19 cellular contexts compared by ENCODE assay signal in genomic region chr17:55443904-55444303, GRCh38. TPM values are rescaled to one million over a fixed set of nuclear protein-coding genes. Genes with fewer than 3 reads are reported as not detected.
DNase-seq lines count a peak whose midpoint lies in the region; ATAC-seq, FAIRE-seq and TF ChIP-seq lines count a peak whose summit lies in the region.
"Had no signal": no experiment of that assay in that cellular context is flagged by ENCODE, and none has a peak within 500 bp of the region (broad histone marks: within the 10 kb centered on the region; RNA-seq: fewer than 3 reads in every experiment).

No MANE protein-coding gene starts in this region.

- CTCF ChIA-PET in HepG2 (lab: Yijun Ruan, JAX; ENCODE audit: low intra/inter-chr PET ratio, low total read pairs), result no interaction called here

- H3K36me3 ChIP-seq in HepG2 (replicated peaks in 1 of 2; ENCODE audit: control insufficient read depth in 1 of 2, insufficient read depth in 2 of 2, low read length in 2 of 2), result no peaks in the 10 kb centered on the region
- H3K36me3 ChIP-seq in right lobe of liver, result no peaks in the 10 kb centered on the region
- H3K36me3 ChIP-seq in sigmoid colon, result no peaks in the 10 kb centered on the region
- no peaks in the 10 kb centered on the region for H3K36me3 ChIP-seq in endodermal cell (ENCODE audit: control insufficient read depth, insufficient read depth, low read length)
- no peaks in the 10 kb centered on the region for H3K36me3 ChIP-seq in body of pancreas (replicated peaks in 1 of 2; ENCODE audit: insufficient read depth in 1 of 2, low read depth in 2 of 2)
- H3K36me3 ChIP-seq: BLaER1 treated with 17β-estradiol and CSF1 and Interleukin-3, amounts not matched to agents 10 nM and 100 nM; MG63 had no signal

- H3K27ac ChIP-seq in HepG2 (ENCODE audit: extremely low read length, insufficient read depth, low read length) (peak overlapping the region; percentile 88), right lobe of liver (no peak overlapping the region), sigmoid colon (peak overlapping the region; percentile 78 to 92 (median 86)), endodermal cell (ENCODE audit: low read depth, low read length) (no peak overlapping the region), body of pancreas (no peak overlapping the region)
- H3K27ac ChIP-seq: 22Rv1, SK-N-MC had no signal

- H4K20me1 ChIP-seq in HepG2 (ENCODE audit: insufficient read depth, low read length), result no peaks in the 10 kb centered on the region
- H4K20me1 ChIP-seq: BLaER1 treated with 17β-estradiol and CSF1 and Interleukin-3, amounts not matched to agents 10 nM and 100 nM had no signal

- TF ChIP-seq EP300 in HepG2 (IDR thresholded peaks at IDR 0.05; ENCODE audit: low read depth in 2 of 2, low read length in 2 of 2), result no peak
- no peak for TF ChIP-seq EP300 in HepG2 (CRISPR knock-in tag; IDR thresholded peaks at IDR 0.05; ENCODE audit: borderline replicate concordance)
- no peak for TF ChIP-seq EP300 in sigmoid colon (IDR thresholded peaks at IDR 0.05)

- no TSS peak for BruUV-seq in HepG2 (replicated peaks; lab: Mats Ljungman, UMichigan)

- H3K27me3 Mint-ChIP-seq in endodermal cell (ENCODE audit: insufficient read depth), result peaks cover 1% of the 10 kb centered on the region

- peaks cover 58% of the 10 kb centered on the region for H3K4me1 Mint-ChIP-seq in endodermal cell

- peaks cover 3% of the 10 kb centered on the region for H3K9me3 Mint-ChIP-seq in endodermal cell

- H3K4me2 ChIP-seq in HepG2 (ENCODE audit: low read depth, low read length), result no peak overlapping the region

- H3K9ac ChIP-seq in HepG2 (ENCODE audit: insufficient read depth, low read depth, low read length) (peak overlapping the region; percentile 63), endodermal cell (ENCODE audit: extremely low read depth, low read length, poor library complexity, severe bottlenecking) (no peak overlapping the region)

- POLR2A ChIA-PET in HepG2 (lab: Yijun Ruan, JAX), result interaction anchor here (6.8 kb wide), 1 partner anchor 11 kb away, joined by 136 read pairs; no protein-coding TSS in a partner anchor

- no peak overlapping the region for H2AFZ ChIP-seq in HepG2 (ENCODE audit: low read length)

- in situ Hi-C loops in HepG2 (cut with HindIII; ENCODE audit: extremely low pct_ligation_motif_present, low pct_unique_long_range_greater_than_20kb), result no loop called here

- no peak for TF ChIP-seq RAD21 in HepG2 (CRISPR knock-in tag; IDR thresholded peaks at IDR 0.05)

- H3K27ac Mint-ChIP-seq in endodermal cell, result no peak overlapping the region

- H3K4me3 ChIP-seq in HepG2 (replicated peaks in 1 of 3; ENCODE audit: insufficient read depth in 1 of 3, low read depth in 2 of 3, low read length in 3 of 3), result no peak overlapping the region
- H3K4me3 ChIP-seq in right lobe of liver, result no peak overlapping the region
- H3K4me3 ChIP-seq in sigmoid colon, result no peak overlapping the region
- no peak overlapping the region for H3K4me3 ChIP-seq in endodermal cell (ENCODE audit: low read length)
- no peak overlapping the region for H3K4me3 ChIP-seq in body of pancreas
- H3K4me3 ChIP-seq: BLaER1 treated with 17β-estradiol and CSF1 and Interleukin-3, amounts not matched to agents 10 nM and 100 nM; MG63; SK-N-MC had no signal

- H3K36me3 Mint-ChIP-seq in endodermal cell (ENCODE audit: low read depth), result no peaks in the 10 kb centered on the region

- H3K79me2 ChIP-seq in HepG2 (ENCODE audit: insufficient read depth, low read length), result no peaks in the 10 kb centered on the region

- H3K9me3 ChIP-seq in HepG2 (ENCODE audit: low read length), result no peaks in the 10 kb centered on the region
- no peaks in the 10 kb centered on the region for H3K9me3 ChIP-seq in right lobe of liver
- no peaks in the 10 kb centered on the region for H3K9me3 ChIP-seq in sigmoid colon
- peaks cover 3% of the 10 kb centered on the region for H3K9me3 ChIP-seq in endodermal cell (ENCODE audit: control insufficient read depth, low read length)
- no peaks in the 10 kb centered on the region for H3K9me3 ChIP-seq in body of pancreas
- H3K9me3 ChIP-seq: BLaER1 treated with 17β-estradiol and CSF1 and Interleukin-3, amounts not matched to agents 10 nM and 100 nM; MG63 had no signal

- no peak overlapping the region for H3K4me3 Mint-ChIP-seq in endodermal cell
- H3K4me3 Mint-ChIP-seq: H9 had no signal

- TF ChIP-seq POLR2A in HepG2 (IDR thresholded peaks at IDR 0.05; ENCODE audit: insufficient read depth in 1 of 2, low read depth in 2 of 2, low read length in 2 of 2), result no peak
- no peak for TF ChIP-seq POLR2A in right lobe of liver (IDR thresholded peaks at IDR 0.05)
- no peak for TF ChIP-seq POLR2A in sigmoid colon (IDR thresholded peaks at IDR 0.05)
- no peak for TF ChIP-seq POLR2A in body of pancreas (IDR thresholded peaks at IDR 0.05)

- ATAC-seq in HepG2 (no peak), right lobe of liver (no peak), GM19397 (IDR thresholded peaks at IDR 0.05; ENCODE audit: unreplicated experiment) (no peak), body of pancreas (no peak), GM21526 (IDR thresholded peaks at IDR 0.05; ENCODE audit: low FRiP score, unreplicated experiment) (no peak)

- intact Hi-C loops in HepG2 (cut with micrococcal nuclease; ENCODE audit: unreplicated experiment) (no loop called here), right lobe of liver (cut with DNase I) (no loop called here), sigmoid colon (cut with DNase I) (no loop called here), body of pancreas (cut with DNase I) (no loop called here)

- TF ChIP-seq CTCF in HepG2 (CRISPR knock-in tag; IDR thresholded peaks at IDR 0.05) (no peak), right lobe of liver (IDR thresholded peaks at IDR 0.05) (no peak), sigmoid colon (IDR thresholded peaks at IDR 0.05) (no peak), endodermal cell (conservative IDR thresholded peaks at IDR 0.05) (no peak), body of pancreas (IDR thresholded peaks at IDR 0.05) (no peak)

- DNase-seq in HepG2 (ENCODE audit: low spot score), result no peak
- no peak for DNase-seq in right lobe of liver
- DNase-seq in islet precursor cell, result peak; percentile 82
- no peak for DNase-seq in sigmoid colon
- no peak for DNase-seq in endodermal cell
- no peak for DNase-seq in body of pancreas
- DNase-seq: GF-D8, H9, Karpas-422, MG63, NCI-H1092, NCI-H146, NCI-H510A treated with DMSO at 0.1 percent for 48 hours had no signal

- H3K27me3 ChIP-seq in HepG2 (ENCODE audit: control insufficient read depth in 1 of 2, insufficient read depth in 2 of 2, low read length in 2 of 2) (no peaks in the 10 kb centered on the region), right lobe of liver (no peaks in the 10 kb centered on the region), sigmoid colon (no peaks in the 10 kb centered on the region), endodermal cell (ENCODE audit: control insufficient read depth, insufficient read depth, low read length, poor library complexity, severe bottlenecking) (no peaks in the 10 kb centered on the region), body of pancreas (no peaks in the 10 kb centered on the region)
- H3K27me3 ChIP-seq: BLaER1 treated with 17β-estradiol and CSF1 and Interleukin-3, amounts not matched to agents 10 nM and 100 nM; MG63 had no signal

- FAIRE-seq in HepG2 (lab: Jason Lieb, UNC), result no peak
- FAIRE-seq: GM12891 had no signal

- 94% methylated on average over 10 of the region's 10 CpGs for WGBS in HepG2 (ENCODE audit: low lambda C conversion rate)
- WGBS in right lobe of liver (ENCODE audit: insufficient coverage, low coverage, low lambda C conversion rate, missing lambda C conversion rate), result 93% methylated on average over 10 of the region's 10 CpGs
- 94 to 97% methylated on average over 10 of the region's 10 CpGs for WGBS in sigmoid colon, 2 donors
- 89 to 95% methylated on average over 9 to 10 of the region's 10 CpGs for WGBS in endodermal cell (ENCODE audit: insufficient coverage in 1 of 2, insufficient read length in 1 of 2), 2 experiments
- 79 to 89% methylated on average over 10 of the region's 10 CpGs for WGBS in body of pancreas, 2 donors

- H3K4me1 ChIP-seq in HepG2 (ENCODE audit: insufficient read depth, low read length) (peaks cover 94% of the 10 kb centered on the region), right lobe of liver (peaks cover 0 to 23% (median 9%) of the 10 kb centered on the region in 4 donors), sigmoid colon (peaks cover 0 to 75% (median 67%) of the 10 kb centered on the region in 4 donors), endodermal cell (ENCODE audit: control insufficient read depth, insufficient read depth, low read length) (peaks cover 13% of the 10 kb centered on the region), body of pancreas (peaks cover 3% of the 10 kb centered on the region)

RNA-seq across cellular contexts. Expression of gene MMD, which starts 22.3 kb away (rescaled TPM):
- total RNA-seq in HepG2 (2016; rRNA removed; fragmentation: Illumina TruSeq; extraction: Trizol) (121 and 137 TPM in 2 replicates), right lobe of liver (10 to 100 TPM in 4 of 6 experiments, 1 to 10 TPM in 2; 2.8 to 17.2 (median 12.4) TPM), sigmoid colon (10 to 100 TPM; 26.9 to 51.3 (median 34.6) TPM), endodermal cell (10 to 100 TPM; 40.1 to 40.2 TPM), body of pancreas (10 to 100 TPM in 1 of 2 donors, 1 to 10 TPM in 1; 4.4 to 12.5 TPM)
- 99.7 and 114 TPM in 2 replicates for total RNA-seq in HepG2 (2016; cell fraction: cytosol; rRNA removed; fragmentation: Illumina TruSeq; extraction: Trizol; ENCODE audit: low read depth)
- 116 and 133 TPM in 2 replicates for total RNA-seq in HepG2 (2016; cell fraction: insoluble cytoplasmic fraction; rRNA removed; fragmentation: Illumina TruSeq; extraction: Trizol)
- total RNA-seq in HepG2 (2016; cell fraction: membrane; rRNA removed; fragmentation: Illumina TruSeq; extraction: Trizol), result 235 and 252 TPM in 2 replicates
- 88.1 and 105 TPM in 2 replicates for total RNA-seq in HepG2 (2016; cell fraction: nucleus; rRNA removed; fragmentation: Illumina TruSeq; extraction: Trizol)
- polyA plus RNA-seq in HepG2 (2011; rRNA removed) (183 and 225 TPM in 2 replicates), sigmoid colon (10 to 100 TPM; 12.0 to 17.8 (median 17.0) TPM)
- 146 and 162 TPM in 2 replicates for polyA plus RNA-seq in HepG2 (2011; cell fraction: cytosol; rRNA removed)
- 117 and 147 TPM in 2 replicates for polyA plus RNA-seq in HepG2 (2011; cell fraction: nucleus; rRNA removed)
- 189 and 194 TPM in 2 replicates for polyA plus RNA-seq in HepG2 (2012)
- 146 and 160 TPM in 2 replicates for polyA plus RNA-seq in HepG2 (2016; cell fraction: cytosol; fragmentation: Illumina TruSeq; extraction: Trizol; ENCODE audit: low read depth)
- 156 and 164 TPM in 2 replicates for polyA plus RNA-seq in HepG2 (2016; cell fraction: insoluble cytoplasmic fraction; fragmentation: Illumina TruSeq; extraction: Trizol; ENCODE audit: low read depth)
- polyA plus RNA-seq in HepG2 (2016; cell fraction: membrane; fragmentation: Illumina TruSeq; extraction: Trizol; ENCODE audit: low read depth), result 231 and 245 TPM in 2 replicates
- polyA plus RNA-seq in HepG2 (2016; cell fraction: nucleus; fragmentation: Illumina TruSeq; extraction: Trizol; ENCODE audit: insufficient read depth, low read depth), result 151 and 156 TPM in 2 replicates
- 4.3 and 244 TPM in 2 replicates for polyA minus RNA-seq in HepG2 (2011; rRNA and poly(A)+ RNA removed; ENCODE audit: low replicate concordance)
- polyA minus RNA-seq in HepG2 (2011; cell fraction: cytosol; rRNA and poly(A)+ RNA removed), result 111 and 112 TPM in 2 replicates
- polyA minus RNA-seq in HepG2 (2011; cell fraction: nucleus; rRNA and poly(A)+ RNA removed), result 154 and 170 TPM in 2 replicates
- polyA plus RNA-seq in endodermal cell (2013, experiment 1 of 2), result 57.9 TPM
- 59.9 TPM for polyA plus RNA-seq in endodermal cell (2013, experiment 2 of 2)

Comparison
In these comparisons a context has a peak if more than half of its experiments do, and no peak if none do; other contexts are left out.
1. H3K27ac ChIP-seq: peak in HepG2 (single experiment) and sigmoid colon (4 of 4); none in right lobe of liver (0 of 3), endodermal cell (single experiment) and body of pancreas (0 of 4).